In the genomic region with DNA sequence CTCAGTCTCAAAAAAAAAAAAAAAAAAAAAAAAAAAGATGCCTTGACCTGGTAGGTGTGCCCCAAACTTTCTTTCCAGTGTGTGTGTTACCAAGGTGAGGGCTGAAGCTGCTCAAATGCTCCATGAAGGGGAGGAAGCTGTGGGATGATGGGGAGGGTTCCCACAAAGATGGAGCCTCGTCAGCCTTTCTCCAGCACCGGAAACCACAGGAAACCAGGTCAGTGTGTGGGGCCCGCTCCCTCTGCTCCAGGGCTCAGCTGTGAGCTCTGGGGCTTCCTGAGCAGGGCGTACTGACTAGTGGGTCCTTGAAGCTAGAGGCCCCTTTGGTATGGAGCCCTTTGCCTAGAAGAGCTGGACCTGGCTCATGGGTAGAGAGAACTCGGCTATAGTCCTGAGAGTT, we compare ENCODE assay signal across 11 cellular contexts. TPM values are rescaled to one million over a fixed set of nuclear protein-coding genes. Genes with fewer than 3 reads are reported as not detected.
A peak's percentile ranks its signal among the peaks of the same experiment; 100 is the strongest.
DNase-seq lines count a peak whose midpoint lies in the region; ATAC-seq and TF ChIP-seq lines count a peak whose summit lies in the region.
"Had no signal": no experiment of that assay in that cellular context is flagged by ENCODE, and none has a peak within 500 bp of the region (broad histone marks: within the 10 kb centered on the region; RNA-seq: fewer than 3 reads in every experiment).

No MANE protein-coding gene starts in this region.

- H3K9ac ChIP-seq in smooth muscle cell (ENCODE audit: low read depth), result no peak overlapping the region

- no peaks in the 10 kb centered on the region for H3K9me3 Mint-ChIP-seq in GM23338
- H3K9me3 Mint-ChIP-seq: IgD-negative memory B cell had no signal

- no peaks in the 10 kb centered on the region for H3K9me3 ChIP-seq in T-helper 17 cell (ENCODE audit: control insufficient read depth, low read length, poor library complexity, severe bottlenecking)
- H3K9me3 ChIP-seq in breast epithelium, result no peaks in the 10 kb centered on the region
- no peaks in the 10 kb centered on the region for H3K9me3 ChIP-seq in smooth muscle cell (replicated peaks; ENCODE audit: low read depth)
- H3K9me3 ChIP-seq: pancreas had no signal

- H3K4me1 ChIP-seq in GM23338 (ENCODE audit: insufficient read depth) (peaks cover 17% of the 10 kb centered on the region), breast epithelium (peaks cover 0 to 9% of the 10 kb centered on the region in 2 donors), smooth muscle cell (ENCODE audit: low read depth) (peaks cover 3% of the 10 kb centered on the region)

- H3K36me3 ChIP-seq in GM23338 (ENCODE audit: insufficient read depth) (no peaks in the 10 kb centered on the region), breast epithelium (no peaks in the 10 kb centered on the region), smooth muscle cell (ENCODE audit: low read depth) (no peaks in the 10 kb centered on the region)
- H3K36me3 ChIP-seq: pancreas had no signal

- H3K9me2 ChIP-seq in GM23338 (ENCODE audit: insufficient read depth), result no peaks in the 10 kb centered on the region

- H3K27me3 ChIP-seq in GM23338 (ENCODE audit: insufficient read depth), result no peaks in the 10 kb centered on the region
- no peaks in the 10 kb centered on the region for H3K27me3 ChIP-seq in breast epithelium
- no peaks in the 10 kb centered on the region for H3K27me3 ChIP-seq in smooth muscle cell (ENCODE audit: low read depth)
- H3K27me3 ChIP-seq: pancreas had no signal

- peaks cover 20% of the 10 kb centered on the region for H3K4me1 Mint-ChIP-seq in GM23338
- H3K4me1 Mint-ChIP-seq in T-helper 17 cell, result peaks cover 41% of the 10 kb centered on the region

- H3F3A ChIP-seq in GM23338 (replicated peaks; ENCODE audit: low read depth) (no peaks in the 10 kb centered on the region), smooth muscle cell (ENCODE audit: low read depth) (no peaks in the 10 kb centered on the region)

- no peak for TF ChIP-seq CTCF in GM23338 (conservative IDR thresholded peaks at IDR 0.05; ENCODE audit: low read depth in 2 of 2)
- TF ChIP-seq CTCF in breast epithelium (IDR thresholded peaks at IDR 0.05), result no peak
- no peak for TF ChIP-seq CTCF in smooth muscle cell (IDR thresholded peaks at IDR 0.05; ENCODE audit: borderline replicate concordance, insufficient read depth, poor library complexity, severe bottlenecking)

- H4K20me1 ChIP-seq in GM23338 (replicated peaks; ENCODE audit: insufficient read depth) (no peaks in the 10 kb centered on the region), smooth muscle cell (ENCODE audit: low read depth) (no peaks in the 10 kb centered on the region)

- 81% methylated on average over 5 of the region's 5 CpGs for WGBS in smooth muscle cell (ENCODE audit: low lambda C conversion rate)

- H3K4me3 Mint-ChIP-seq in GM23338 (no peak overlapping the region), T-helper 17 cell (peak overlapping the region; percentile 79)
- H3K4me3 Mint-ChIP-seq: IgD-negative memory B cell had no signal

- H3K27ac Mint-ChIP-seq in GM23338 (no peak overlapping the region), T-helper 17 cell (peak overlapping the region; percentile 79)

- DNase-seq in GM23338 (ENCODE audit: low spot score) (no peak), T-helper 17 cell (peak in 1 of 3 donors; percentile 43), breast epithelium (ENCODE audit: low spot score in 2 of 2) (no peak), smooth muscle cell (lab: John Stamatoyannopoulos, UW; ENCODE audit: unreplicated experiment) (no peak), SW480 (ENCODE audit: low spot score) (no peak), Right ventricle myocardium inferior (ENCODE audit: missing footprints) (no peak), AG20443 (ENCODE audit: low spot score) (no peak)
- DNase-seq: cortex of kidney had no signal

- peak overlapping the region; percentile 71 for H3K4me2 ChIP-seq in GM23338
- peak overlapping the region; percentile 2 for H3K4me2 ChIP-seq in smooth muscle cell

- H3K27ac ChIP-seq in GM23338 (ENCODE audit: low read depth) (no peak overlapping the region), breast epithelium (peak overlapping the region; percentile 82 to 84), smooth muscle cell (ENCODE audit: low read depth) (no peak overlapping the region)

- H2AFZ ChIP-seq in GM23338 (peak overlapping the region; percentile 99), smooth muscle cell (ENCODE audit: low read depth) (peak overlapping the region; percentile 17)

- intact Hi-C loops in breast epithelium (cut with DNase I; ENCODE audit: low total_unique reads), result no loop called here
- intact Hi-C loops in Right ventricle myocardium inferior (cut with DNase I), result no loop called here

- H3K4me3 ChIP-seq in GM23338 (no peak overlapping the region), breast epithelium (peak overlapping the region in 1 of 3 donors; percentile 63), smooth muscle cell (no peak overlapping the region)

- H3K27me3 Mint-ChIP-seq in GM23338 (ENCODE audit: insufficient read depth, low read depth, poor library complexity), result peaks cover 13% of the 10 kb centered on the region
- H3K27me3 Mint-ChIP-seq in T-helper 17 cell, result no peaks in the 10 kb centered on the region

- ATAC-seq in GM23338, result peak; percentile 10
- peak; percentile 72 for ATAC-seq in T-helper 17 cell
- ATAC-seq in Right ventricle myocardium inferior, result no peak
- ATAC-seq in HG03521 (IDR thresholded peaks at IDR 0.05; ENCODE audit: unreplicated experiment), result no peak

- TF ChIP-seq POLR2A in breast epithelium (IDR thresholded peaks at IDR 0.05), result no peak

- H3K79me2 ChIP-seq in GM23338 (replicated peaks; ENCODE audit: insufficient read depth) (no peaks in the 10 kb centered on the region), smooth muscle cell (ENCODE audit: low read depth) (no peaks in the 10 kb centered on the region)

- H3K36me3 Mint-ChIP-seq in GM23338 (ENCODE audit: low read depth) (no peaks in the 10 kb centered on the region; the same call in 2 of the 3 replicates), T-helper 17 cell (ENCODE audit: low read depth) (no peaks in the 10 kb centered on the region)

TF ChIP-seq in GM23338, 12 proteins besides CTCF, POLR2A, EP300 and RAD21:
- no peak for TF ChIP-seq ZNF114 (CRISPR knock-in tag; IDR thresholded peaks at IDR 0.05)
- no peak for TF ChIP-seq ZNF331 (CRISPR knock-in tag; IDR thresholded peaks at IDR 0.05; ENCODE audit: low read depth)
- TF ChIP-seq, protein P1, sequence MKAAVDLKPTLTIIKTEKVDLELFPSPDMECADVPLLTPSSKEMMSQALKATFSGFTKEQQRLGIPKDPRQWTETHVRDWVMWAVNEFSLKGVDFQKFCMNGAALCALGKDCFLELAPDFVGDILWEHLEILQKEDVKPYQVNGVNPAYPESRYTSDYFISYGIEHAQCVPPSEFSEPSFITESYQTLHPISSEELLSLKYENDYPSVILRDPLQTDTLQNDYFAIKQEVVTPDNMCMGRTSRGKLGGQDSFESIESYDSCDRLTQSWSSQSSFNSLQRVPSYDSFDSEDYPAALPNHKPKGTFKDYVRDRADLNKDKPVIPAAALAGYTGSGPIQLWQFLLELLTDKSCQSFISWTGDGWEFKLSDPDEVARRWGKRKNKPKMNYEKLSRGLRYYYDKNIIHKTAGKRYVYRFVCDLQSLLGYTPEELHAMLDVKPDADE (IDR thresholded peaks at IDR 0.05), result no peak
- no peak for TF ChIP-seq EZH2phosphoT487 (IDR thresholded peaks at IDR 0.05; ENCODE audit: unreplicated experiment)
- TF ChIP-seq POLR2AphosphoS5 (IDR thresholded peaks at IDR 0.05; ENCODE audit: low read depth), result no peak
TF ChIP-seq in GM23338: peak in this region for 0.

RNA-seq across cellular contexts. Expression of a gene that starts 0.7 kb away (rescaled TPM):
- total RNA-seq in GM23338 (2014; rRNA removed; shearing (Covaris generic)), result 3.4 and 4.3 TPM in 2 replicates
- 1.0 and 1.1 TPM in 2 replicates for polyA plus RNA-seq in GM23338 (2016; fragmentation: Nextera tagmentation; extraction: Ambion mirVana)
- total RNA-seq in T-helper 17 cell, result 10 to 100 TPM; 10.1 to 12.4 TPM
- total RNA-seq in breast epithelium, result 10 to 100 TPM; 11.5 to 22.0 (median 11.7) TPM
- total RNA-seq in smooth muscle cell, result 2.6 and 4.9 TPM in 2 replicates
- 0.32 and 3.4 TPM in 2 replicates for polyA plus RNA-seq in smooth muscle cell
- 0.78 TPM for total RNA-seq in Right ventricle myocardium inferior
- polyA plus RNA-seq: IgD-negative memory B cell had no signal

RNA-seq across cellular contexts. Expression of a gene that starts 11.6 kb away (rescaled TPM):
- total RNA-seq in GM23338 (2014; rRNA removed; shearing (Covaris generic)), result 22.5 and 23.7 TPM in 2 replicates
- polyA plus RNA-seq in GM23338 (2016; fragmentation: Nextera tagmentation; extraction: Ambion mirVana) (27.9 and 32.0 TPM in 2 replicates), smooth muscle cell (37.3 and 49.8 TPM in 2 replicates)
- total RNA-seq in T-helper 17 cell (10 to 100 TPM; 15.4 to 17.8 TPM), breast epithelium (10 to 100 TPM; 34.1 to 73.1 (median 56.5) TPM), smooth muscle cell (32.3 and 36.8 TPM in 2 replicates), Right ventricle myocardium inferior (19.1 TPM)

RNA-seq across cellular contexts. Expression of a gene that starts 14.9 kb away (rescaled TPM):
- 12.6 and 15.0 TPM in 2 replicates for total RNA-seq in GM23338 (2014; rRNA removed; shearing (Covaris generic))
- polyA plus RNA-seq in GM23338 (2016; fragmentation: Nextera tagmentation; extraction: Ambion mirVana) (8.4 and 10.2 TPM in 2 replicates), smooth muscle cell (36.7 and 41.3 TPM in 2 replicates)
- total RNA-seq in T-helper 17 cell (under 1 TPM; 0.47 to 0.92 TPM), breast epithelium (100 to 1,000 TPM in 1 of 3 donors, 10 to 100 TPM in 2; 59.6 to 119 (median 90.6) TPM), smooth muscle cell (27.0 and 37.3 TPM in 2 replicates), Right ventricle myocardium inferior (33.7 TPM)

RNA-seq across cellular contexts. Expression of a gene that starts 21.9 kb away (rescaled TPM):
- not detected in 2 replicates for total RNA-seq in GM23338 (2014; rRNA removed; shearing (Covaris generic))
- not detected in 2 replicates for polyA plus RNA-seq in GM23338 (2016; fragmentation: Nextera tagmentation; extraction: Ambion mirVana)
- total RNA-seq in T-helper 17 cell, result not detected
- total RNA-seq in breast epithelium, result 1,000 to 10,000 TPM in 1 of 3 donors, 100 to 1,000 TPM in 1, 10 to 100 TPM in 1; 92.3 to 1,697 (median 153) TPM
- not detected in 2 replicates for total RNA-seq in smooth muscle cell
- polyA plus RNA-seq in smooth muscle cell, result not detected in 2 replicates
- total RNA-seq in Right ventricle myocardium inferior, result 6.7 TPM

RNA-seq across cellular contexts. Expression of a gene that starts 31.7 kb away (rescaled TPM):
- total RNA-seq in GM23338 (2014; rRNA removed; shearing (Covaris generic)), result 8.4 and 11.5 TPM in 2 replicates
- polyA plus RNA-seq in GM23338 (2016; fragmentation: Nextera tagmentation; extraction: Ambion mirVana) (13.1 and 14.3 TPM in 2 replicates), smooth muscle cell (55.9 and 68.6 TPM in 2 replicates)
- total RNA-seq in T-helper 17 cell (10 to 100 TPM; 15.5 to 20.0 TPM), breast epithelium (10 to 100 TPM; 33.6 to 52.4 (median 44.6) TPM), smooth muscle cell (25.8 and 26.4 TPM in 2 replicates), Right ventricle myocardium inferior (67.5 TPM)

Comparison
In these comparisons a context has a peak if more than half of its experiments do, and no peak if none do; other contexts are left out.
1. ATAC-seq: peak in GM23338 (single experiment) and T-helper 17 cell (single experiment); none in Right ventricle myocardium inferior (single experiment) and HG03521 (single experiment).
2. H3K27ac ChIP-seq: peak in breast epithelium (2 of 2); none in GM23338 (single experiment) and smooth muscle cell (single experiment).